In the genomic region with DNA sequence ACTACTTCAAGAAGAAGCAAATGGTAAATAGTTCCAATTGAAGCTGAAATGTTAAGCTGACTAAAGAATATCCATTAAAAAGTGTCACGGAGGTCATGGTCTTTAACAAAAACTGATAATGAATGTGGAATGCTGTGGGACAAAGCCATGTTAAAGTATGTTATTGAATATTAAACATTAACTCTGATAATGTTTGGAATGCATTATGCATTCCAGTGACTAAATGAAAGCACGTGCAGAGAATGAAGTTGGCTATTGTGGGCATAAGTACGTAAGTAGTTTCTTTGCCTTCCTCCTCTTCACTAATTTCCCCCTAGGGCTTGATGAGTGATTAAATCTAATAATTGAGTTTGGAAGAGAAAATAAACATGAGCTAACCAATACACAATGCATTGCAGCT, we compare ENCODE assay signal across 18 cellular contexts.
"Had no signal": no experiment of that assay in that cellular context is flagged by ENCODE, and none has a peak within 500 bp of the region (broad histone marks: within the 10 kb centered on the region; RNA-seq: fewer than 3 reads in every experiment).

No MANE protein-coding gene starts in this region.

- H3K9me3 ChIP-seq: lower lobe of right lung, neutrophil, testis, tibial artery had no signal

- ATAC-seq: left cardiac atrium; left ventricle myocardium superior; natural killer cell; right cardiac atrium; stimulated activated memory B cell treated with anti-CD40 and anti-IgM and Interleukin-4, amounts not matched to agents 10 μg/mL and 1 μg/mL and 100 μg/mL, for 72 hours; stimulated activated naive CD8-positive, alpha-beta T cell treated with anti-CD3 and anti-CD28 coated beads, Interleukin-15, Interleukin-2, amounts not matched to agents 100 U/mL and 50 U/mL, for 24 hours had no signal

- H3K4me3 ChIP-seq: dorsolateral prefrontal cortex, lower lobe of right lung, skin epidermis, spleen, testis, tibial artery had no signal

- H3K36me3 ChIP-seq: lower lobe of right lung, neutrophil, spleen, tibial artery had no signal

- H3K27me3 ChIP-seq: dorsolateral prefrontal cortex, neutrophil, spleen, testis, tibial artery had no signal

- H2AFZ ChIP-seq: parathyroid adenoma had no signal

- H3K4me1 ChIP-seq: lower lobe of right lung, parathyroid adenoma, spleen, testis, tibial artery had no signal

- H3K9ac ChIP-seq: parathyroid adenoma had no signal

- DNase-seq: dorsolateral prefrontal cortex; effector CD4-positive, alpha-beta T cell; head of caudate nucleus; left cardiac atrium; left ventricle myocardium superior; lower lobe of right lung; natural killer cell; right cardiac atrium; spleen; stimulated activated CD4-positive, alpha-beta T cell treated with anti-CD3 and anti-CD28 coated beads, Interleukin-4, amount 100 ng/mL, for 4 hours; stimulated activated naive CD8-positive, alpha-beta T cell treated with anti-CD3 and anti-CD28 coated beads, Interleukin-15, Interleukin-2, amounts not matched to agents 100 U/mL and 50 U/mL, for 24 hours; substantia nigra; testis; tibial artery had no signal

- H3K27ac ChIP-seq: dorsolateral prefrontal cortex, lower lobe of right lung, neutrophil, parathyroid adenoma, skin epidermis, spleen, testis, tibial artery had no signal
